In the genomic region with DNA sequence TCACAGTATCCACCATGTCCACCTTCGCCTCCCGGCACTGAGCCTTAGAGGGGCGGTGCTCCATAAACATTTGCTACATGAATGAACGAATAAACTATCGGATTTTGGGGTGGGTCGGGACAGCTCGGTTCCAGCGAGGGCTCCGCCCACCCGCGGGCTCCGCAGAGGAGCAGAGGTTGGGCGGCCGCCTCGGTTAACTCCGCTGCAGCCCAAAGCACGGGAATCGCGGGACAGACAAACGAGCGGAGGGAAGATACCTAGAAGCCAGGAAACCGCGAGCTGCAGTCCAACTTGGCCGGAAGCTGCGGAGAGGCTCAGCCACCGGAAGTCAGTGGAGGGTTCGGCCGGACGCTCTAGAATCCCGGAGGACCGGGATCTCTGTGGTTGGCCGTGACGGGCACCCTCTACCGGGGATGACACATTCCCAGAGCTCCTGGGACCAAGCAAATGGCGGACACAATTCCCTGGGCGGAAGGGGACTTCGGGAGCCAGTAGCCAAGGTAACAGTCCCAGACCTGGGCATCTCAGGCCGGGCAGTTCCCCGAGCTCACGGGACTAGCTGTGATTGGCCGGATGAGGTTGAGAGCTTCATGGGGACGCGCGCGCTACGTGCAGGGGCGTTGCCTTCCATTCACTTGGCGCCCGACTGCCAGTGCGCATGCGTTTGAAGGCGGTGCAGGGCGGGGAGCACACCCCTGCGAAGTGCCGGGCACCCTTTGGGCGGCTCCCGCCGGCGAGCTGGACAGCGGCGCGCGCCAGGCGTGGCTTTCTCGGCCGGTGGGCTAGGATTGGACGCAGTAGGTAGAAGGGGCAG, we compare ENCODE assay signal across 8 cellular contexts. TPM values are rescaled to one million over a fixed set of nuclear protein-coding genes. Genes with fewer than 3 reads are reported as not detected.
DNase-seq lines count a peak whose midpoint lies in the region; ATAC-seq and TF ChIP-seq lines count a peak whose summit lies in the region.

No MANE protein-coding gene starts in this region.

- no peaks in the 10 kb centered on the region for H3K9me3 ChIP-seq in Panc1 (ENCODE audit: control insufficient read depth, insufficient read depth, low read depth, low read length)
- no peaks in the 10 kb centered on the region for H3K9me3 ChIP-seq in mucosa of stomach (ENCODE audit: control insufficient read depth, low read length)

- H3K4me1 ChIP-seq in KMS-11 (ENCODE audit: low read depth, poor library complexity, severe bottlenecking) (peaks cover 8% of the 10 kb centered on the region), Panc1 (ENCODE audit: control insufficient read depth, insufficient read depth, low read length) (no peaks in the 10 kb centered on the region; the same call in 1 of the 2 replicates), mucosa of stomach (ENCODE audit: control insufficient read depth, insufficient read depth, low read length) (peaks cover 18% of the 10 kb centered on the region)

- TF ChIP-seq CTCF in KMS-11 (conservative IDR thresholded peaks at IDR 0.05; ENCODE audit: low read depth, low read length): no peak
- no peak for TF ChIP-seq CTCF in Panc1 (IDR thresholded peaks at IDR 0.05)

- POLR2A ChIA-PET in Panc1 (lab: Charles Lee): interaction anchor here (0.6 to 1.2 kb wide), 4 partner anchors 16 to 270 kb away, joined by 3 to 4 read pairs (median 3); no protein-coding TSS in a partner anchor

- no peak overlapping the region for H3K4me3 ChIP-seq in KMS-11 (IDR thresholded peaks at IDR 0.05; ENCODE audit: insufficient read depth, low read depth, low read length)
- H3K4me3 ChIP-seq in Panc1 (ENCODE audit: low read depth in 2 of 2, low read length in 2 of 2): peak overlapping the region; percentile 78 to 83
- H3K4me3 ChIP-seq in mucosa of stomach (ENCODE audit: low read length): peak overlapping the region; percentile 74

- peak overlapping the region; percentile 90 to 100 for H3K4me3 Mint-ChIP-seq in activated T-cell treated with anti-CD3 and anti-CD28 coated beads, Interleukin-2, amount 50 U/mL, for 72 hours

- H3K27me3 ChIP-seq in KMS-11 (ENCODE audit: insufficient read depth, low read depth) (no peaks in the 10 kb centered on the region), Panc1 (ENCODE audit: control insufficient read depth, insufficient read depth, low read length) (no peaks in the 10 kb centered on the region), mucosa of stomach (ENCODE audit: control insufficient read depth, insufficient read depth, low read length) (no peaks in the 10 kb centered on the region)

- ATAC-seq in GM21786 (IDR thresholded peaks at IDR 0.05; ENCODE audit: unreplicated experiment): peak; percentile 94
- peak; percentile 96 for ATAC-seq in Panc1
- peak; percentile 95 for ATAC-seq in activated T-cell treated with anti-CD3 and anti-CD28 coated beads, Interleukin-2, amount 50 U/mL, for 72 hours (replicated peaks in 1 of 2)
- ATAC-seq in esophagus mucosa: peak; percentile 93

- peaks cover 0 to 4% of the 10 kb centered on the region in 2 donors for H3K36me3 Mint-ChIP-seq in activated T-cell treated with anti-CD3 and anti-CD28 coated beads, Interleukin-2, amount 50 U/mL, for 72 hours (ENCODE audit: insufficient read depth in 2 of 2)

- in situ Hi-C loops in Panc1 (cut with HindIII; ENCODE audit: low pct_unique_long_range_greater_than_20kb, low sequenced_read_pairs): no loop called here

- no TSS peak for BruUV-seq in Panc1 (replicated peaks; lab: Mats Ljungman, UMichigan)

- DNase-seq in DMS79 treated with DMSO at 0.1 percent for 48 hours (lab: John Stamatoyannopoulos, UW) (peak; percentile 93), Panc1 (ENCODE audit: low read depth, low spot score) (peak; percentile 94)
- DNase-seq in activated T-cell treated with anti-CD3 and anti-CD28 coated beads, Interleukin-2, amount 50 U/mL, for 72 hours: peak; percentile 97 to 98
- DNase-seq in stimulated activated CD8-positive, alpha-beta memory T cell treated with anti-CD3 and anti-CD28 coated beads, Interleukin-4, amount 100 ng/mL, for 48 hours: peak; percentile 95

- peak overlapping the region; percentile 86 for H3K4me2 ChIP-seq in KMS-11

- H3K9ac ChIP-seq in KMS-11 (peak overlapping the region; percentile 62; the same call in 1 of the 2 replicates), mucosa of stomach (ENCODE audit: low read length) (peak overlapping the region; percentile 81)

- intact Hi-C loops in Panc1 (cut with micrococcal nuclease; ENCODE audit: unreplicated experiment): loop anchor here (5.0 kb wide), 1 partner anchor 69 kb away; no protein-coding TSS in a partner anchor

- no peaks in the 10 kb centered on the region for H3K36me3 ChIP-seq in KMS-11 (ENCODE audit: insufficient read depth)
- peaks cover 6% of the 10 kb centered on the region for H3K36me3 ChIP-seq in Panc1 (ENCODE audit: control insufficient read depth, insufficient read depth, low read length)
- peaks cover 18% of the 10 kb centered on the region for H3K36me3 ChIP-seq in mucosa of stomach (ENCODE audit: control insufficient read depth, insufficient read depth, low read length)

- peak overlapping the region; percentile 94 for H3K27ac Mint-ChIP-seq in activated T-cell treated with anti-CD3 and anti-CD28 coated beads, Interleukin-2, amount 50 U/mL, for 72 hours

- no peaks in the 10 kb centered on the region for H4K20me1 ChIP-seq in KMS-11 (ENCODE audit: insufficient read depth)

- no peaks in the 10 kb centered on the region for H3K9me3 Mint-ChIP-seq in activated T-cell treated with anti-CD3 and anti-CD28 coated beads, Interleukin-2, amount 50 U/mL, for 72 hours

- H3K27ac ChIP-seq in KMS-11: peak overlapping the region; percentile 72
- peak overlapping the region; percentile 93 for H3K27ac ChIP-seq in Panc1 (ENCODE audit: low read length)

- H2AFZ ChIP-seq in KMS-11 (ENCODE audit: low read depth): peak overlapping the region; percentile 77

- H3K4me1 Mint-ChIP-seq in activated T-cell treated with anti-CD3 and anti-CD28 coated beads, Interleukin-2, amount 50 U/mL, for 72 hours (ENCODE audit: low read depth): peaks cover 31% of the 10 kb centered on the region

- H3K27me3 Mint-ChIP-seq in activated T-cell treated with anti-CD3 and anti-CD28 coated beads, Interleukin-2, amount 50 U/mL, for 72 hours (ENCODE audit: low read depth): no peaks in the 10 kb centered on the region

- no peaks in the 10 kb centered on the region for H3K79me2 ChIP-seq in KMS-11 (ENCODE audit: insufficient read depth, low read depth)

- CTCF ChIA-PET in Panc1 (lab: Charles Lee): interaction anchor here (0.7 to 1.2 kb wide), 2 partner anchors 15 to 32 kb away, joined by 4 to 6 read pairs; partner anchors contain the start of gene B9D1

RNA-seq across cellular contexts. Expression of gene MAPK7, which starts 0.5 kb away (rescaled TPM):
- total RNA-seq in Panc1 (2021; ENCODE audit: unreplicated experiment) (28.9 TPM), esophagus mucosa (35.2 TPM)
- 21.5 TPM for polyA plus RNA-seq in Panc1 (2012; ENCODE audit: insufficient read length)
- 10 to 100 TPM; 13.6 to 16.7 TPM for total RNA-seq in activated T-cell treated with anti-CD3 and anti-CD28 coated beads, Interleukin-2, amount 50 U/mL, for 72 hours

RNA-seq across cellular contexts. Expression of gene MFAP4, which starts 9.2 kb away (rescaled TPM):
- total RNA-seq in Panc1 (2021; ENCODE audit: unreplicated experiment): 0.92 TPM
- 0.75 TPM for polyA plus RNA-seq in Panc1 (2012; ENCODE audit: insufficient read length)
- under 1 TPM; 0.44 to 0.82 TPM for total RNA-seq in activated T-cell treated with anti-CD3 and anti-CD28 coated beads, Interleukin-2, amount 50 U/mL, for 72 hours
- 5.2 TPM for total RNA-seq in esophagus mucosa

RNA-seq across cellular contexts. Expression of gene B9D1, which starts 15.3 kb away (rescaled TPM):
- 19.1 TPM for total RNA-seq in Panc1 (2021; ENCODE audit: unreplicated experiment)
- 30.5 TPM for polyA plus RNA-seq in Panc1 (2012; ENCODE audit: insufficient read length)
- total RNA-seq in activated T-cell treated with anti-CD3 and anti-CD28 coated beads, Interleukin-2, amount 50 U/mL, for 72 hours: 1 to 10 TPM; 2.4 to 4.3 TPM
- 12.7 TPM for total RNA-seq in esophagus mucosa

RNA-seq across cellular contexts. Expression of gene RNF112, which starts 33.2 kb away (rescaled TPM):
- total RNA-seq in Panc1 (2021; ENCODE audit: unreplicated experiment) (0.10 TPM), esophagus mucosa (1.1 TPM)
- not detected for polyA plus RNA-seq in Panc1 (2012; ENCODE audit: insufficient read length)
- total RNA-seq in activated T-cell treated with anti-CD3 and anti-CD28 coated beads, Interleukin-2, amount 50 U/mL, for 72 hours: 1 to 10 TPM in 1 of 2 donors, under 1 TPM in 1; 0.84 to 1.6 TPM
